In genomic region chr5:147629196-147629595, GRCh38 we compare ENCODE assay signal across 23 cellular contexts.
"Had no signal": no experiment of that assay in that cellular context is flagged by ENCODE, and none has a peak within 500 bp of the region (broad histone marks: within the 10 kb centered on the region; RNA-seq: fewer than 3 reads in every experiment).

No MANE protein-coding gene starts in this region.

- H3K4me3 ChIP-seq: cardiac muscle cell, esophagus squamous epithelium, left ventricle myocardium inferior, lung, pancreas, prostate gland, sigmoid colon, suprapubic skin, tibial artery, upper lobe of right lung had no signal

- DNase-seq: activated CD4-positive, alpha-beta T cell treated with anti-CD3 and anti-CD28 coated beads for 4 hours; activated CD4-positive, alpha-beta T cell treated with anti-CD3 and anti-CD28 coated beads, Interleukin-2, amount 50 U/mL, for 4 hours; activated naive CD4-positive, alpha-beta T cell; activated T-cell treated with anti-CD3 and anti-CD28 coated beads for 4 hours; activated T-cell treated with anti-CD3 and anti-CD28 coated beads, Interleukin-2, amount 50 U/mL, for 72 hours; cortex of kidney; effector memory CD8-positive, alpha-beta T cell; esophagus squamous epithelium; kidney glomerular epithelial cell; left ventricle myocardium inferior; naive B cell; nucleus accumbens; pancreas; sigmoid colon; small intestine; stimulated activated naive B cell treated with anti-CD40 and anti-IgM and Interleukin-4, amounts not matched to agents 10 μg/mL and 1 μg/mL and 100 μg/mL, for 72 hours; T-helper 9 cell; tibial artery; upper lobe of right lung had no signal
